14 cellular contexts compared by ENCODE assay signal in genomic region chr11:119754199-119754598, GRCh38.
"Had no signal": no experiment of that assay in that cellular context is flagged by ENCODE, and none has a peak within 500 bp of the region (broad histone marks: within the 10 kb centered on the region; RNA-seq: fewer than 3 reads in every experiment).

No MANE protein-coding gene starts in this region.

- H3K4me1 Mint-ChIP-seq: activated naive CD4-positive, alpha-beta T cell treated with anti-CD3 and anti-CD28 coated beads, Interleukin-2, amount 10 ng/mL, durations not matched to agents 7 days and 5 days; immature natural killer cell had no signal

- H3K9me3 ChIP-seq: tibial nerve, uterus had no signal

- H2AFZ ChIP-seq: parathyroid adenoma had no signal

- H3K4me3 Mint-ChIP-seq: activated naive CD4-positive, alpha-beta T cell treated with anti-CD3 and anti-CD28 coated beads, Interleukin-2, amount 10 ng/mL, durations not matched to agents 7 days and 5 days; immature natural killer cell; naive thymus-derived CD4-positive, alpha-beta T cell; T-cell had no signal

- H3K36me3 ChIP-seq: tibial nerve, uterus had no signal

- ATAC-seq: esophagus mucosa; naive thymus-derived CD4-positive, alpha-beta T cell; T-cell had no signal

- DNase-seq: activated CD4-positive, alpha-beta T cell treated with anti-CD3 and anti-CD28 coated beads, Interleukin-2, amount 50 U/mL, for 1 hour; activated naive CD4-positive, alpha-beta T cell treated with anti-CD3 and anti-CD28 coated beads, Interleukin-2, amount 10 ng/mL, durations not matched to agents 7 days and 5 days; activated T-cell treated with anti-CD3 and anti-CD28 coated beads for 4 hours; immature natural killer cell; naive thymus-derived CD4-positive, alpha-beta T cell; stimulated activated CD4-positive, alpha-beta T cell treated with anti-CD3 and anti-CD28 coated beads, Interleukin-2, amount 100 ng/mL, for 48 hours; stimulated activated naive CD4-positive, alpha-beta T cell; T-cell; T-helper 9 cell; uterus had no signal

- H3K36me3 Mint-ChIP-seq: activated naive CD4-positive, alpha-beta T cell treated with anti-CD3 and anti-CD28 coated beads, Interleukin-2, amount 10 ng/mL, durations not matched to agents 7 days and 5 days; immature natural killer cell; naive thymus-derived CD4-positive, alpha-beta T cell; T-cell had no signal

- H3K4me1 ChIP-seq: parathyroid adenoma, uterus had no signal

- H3K27ac ChIP-seq: parathyroid adenoma, uterus had no signal

- H3K9me3 Mint-ChIP-seq: activated naive CD4-positive, alpha-beta T cell treated with anti-CD3 and anti-CD28 coated beads, Interleukin-2, amount 10 ng/mL, durations not matched to agents 7 days and 5 days; naive thymus-derived CD4-positive, alpha-beta T cell; T-cell had no signal

- H3K27ac Mint-ChIP-seq: activated naive CD4-positive, alpha-beta T cell treated with anti-CD3 and anti-CD28 coated beads, Interleukin-2, amount 10 ng/mL, durations not matched to agents 7 days and 5 days; immature natural killer cell; naive thymus-derived CD4-positive, alpha-beta T cell; T-cell had no signal

- H3K4me3 ChIP-seq: lung, uterus had no signal

- H3K79me2 ChIP-seq: parathyroid adenoma had no signal
